In the genomic region with DNA sequence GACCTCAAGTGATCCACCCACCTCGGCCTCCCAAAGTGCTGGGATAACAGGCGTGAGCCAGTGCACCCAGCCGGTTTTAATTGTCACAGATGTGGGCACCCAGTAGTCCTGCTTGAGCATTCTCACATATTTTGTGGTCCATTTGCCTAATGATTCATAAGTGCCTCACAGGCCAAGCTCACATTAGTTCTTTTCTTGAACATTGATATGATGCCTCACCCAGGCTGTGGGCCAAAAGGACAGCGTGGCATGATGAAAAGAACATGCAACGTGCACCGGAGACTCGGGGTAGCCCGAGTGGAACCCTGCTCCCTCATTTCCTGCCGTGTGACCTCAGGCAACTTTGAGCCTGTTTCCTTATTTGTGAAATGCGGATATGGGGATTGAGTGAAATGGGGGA, we compare ENCODE assay signal across 15 cellular contexts.
DNase-seq lines count a peak whose midpoint lies in the region; ATAC-seq and TF ChIP-seq lines count a peak whose summit lies in the region.
"Had no signal": no experiment of that assay in that cellular context is flagged by ENCODE, and none has a peak within 500 bp of the region (broad histone marks: within the 10 kb centered on the region; RNA-seq: fewer than 3 reads in every experiment).

No MANE protein-coding gene starts in this region.

- no TSS peak for BruUV-seq in IMR-90 (replicated peaks; lab: Mats Ljungman, UMichigan)

- in situ Hi-C loops in IMR-90 (cut with MboI; ENCODE audit: low sequenced_read_pairs), result no loop called here

- peak overlapping the region; percentile 19; the same call in 1 of the 2 replicates for H4K91ac ChIP-seq in IMR-90 (ENCODE audit: insufficient read depth, low read depth, low read length)

- H3K9ac ChIP-seq in IMR-90 (ENCODE audit: low read depth, low read length), result no peak overlapping the region

- intact Hi-C loops in IMR-90 (cut with micrococcal nuclease), result no loop called here

- H2BK15ac ChIP-seq in IMR-90 (ENCODE audit: low read depth, low read length), result no peak overlapping the region; the same call in 2 of the 3 replicates

- H2BK5ac ChIP-seq in IMR-90 (ENCODE audit: low read depth, low read length, poor library complexity, severe bottlenecking), result peak overlapping the region; percentile 35

- WGBS in IMR-90 (ENCODE audit: extremely low coverage in 2 of 2, insufficient read length in 1 of 2), 2 experiments, result 33% methylated on average over 5 of the region's 10 CpGs; no CpG with 5 or more reads in 1 of the 2 experiments

- peak overlapping the region; percentile 31; the same call in 1 of the 2 replicates for H2BK20ac ChIP-seq in IMR-90 (ENCODE audit: low read depth, low read length)

- H3K4me1 ChIP-seq in IMR-90 (ENCODE audit: control insufficient read depth, insufficient read depth, low read length), result peaks cover 20% of the 10 kb centered on the region

- H3K27me3 ChIP-seq in IMR-90 (ENCODE audit: control insufficient read depth, insufficient read depth, low read length), result no peaks in the 10 kb centered on the region
- H3K27me3 ChIP-seq: hepatocyte had no signal

- no peaks in the 10 kb centered on the region for H3K36me3 ChIP-seq in IMR-90 (ENCODE audit: control insufficient read depth, insufficient read depth, low read length)

- no peak for TF ChIP-seq POLR2A in IMR-90 (IDR thresholded peaks at IDR 0.05; ENCODE audit: low read depth, low read length)

- 0 out of 4 replicates have a peak, but pooled peaks cover 0 to 4% of the 10 kb centered on the region in 2 experiments for H3K79me1 ChIP-seq in IMR-90 (ENCODE audit: low read depth in 1 of 2, low read length in 2 of 2)

- peak overlapping the region; percentile 26; the same call in 1 of the 2 replicates for H2AK5ac ChIP-seq in IMR-90 (ENCODE audit: low read depth, low read length)

- H3K18ac ChIP-seq in IMR-90 (ENCODE audit: low read depth, low read length), result no peak overlapping the region; the same call in 1 of the 2 replicates

- ATAC-seq in IMR-90 (ENCODE audit: low read depth) (peak; percentile 10; the same call in 1 of the 2 replicates), GM21723 (IDR thresholded peaks at IDR 0.05; ENCODE audit: unreplicated experiment) (no peak), HG02981 (IDR thresholded peaks at IDR 0.05; ENCODE audit: unreplicated experiment) (no peak)
- ATAC-seq: stimulated activated memory B cell treated with anti-CD40 and anti-IgM and Interleukin-4, amounts not matched to agents 10 μg/mL and 1 μg/mL and 100 μg/mL, for 72 hours had no signal

- no peak overlapping the region for H3K4me2 ChIP-seq in IMR-90 (ENCODE audit: low read depth, low read length)
- H3K4me2 ChIP-seq: hepatocyte had no signal

- H2AK9ac ChIP-seq in IMR-90 (replicated peaks; ENCODE audit: low read depth, low read length, poor library complexity), result no peak overlapping the region

- no peak for TF ChIP-seq CTCF in AG09319 (IDR thresholded peaks at IDR 0.05; ENCODE audit: low read depth, low read length)
- TF ChIP-seq CTCF in IMR-90 (conservative IDR thresholded peaks at IDR 0.05; ENCODE audit: low read depth, low read length), result no peak
- no peak for TF ChIP-seq CTCF in cardiac fibroblast (IDR thresholded peaks at IDR 0.05; ENCODE audit: low read depth, low read length)

- no peaks in the 10 kb centered on the region for H3K9me3 ChIP-seq in IMR-90 (ENCODE audit: control insufficient read depth, insufficient read depth, low read length)

- 0 out of 2 replicates have a peak overlapping the region, but pooled peaks have one; percentile 49 for H3K4ac ChIP-seq in IMR-90 (ENCODE audit: low read depth, low read length)

- H4K5ac ChIP-seq in IMR-90 (ENCODE audit: low read depth, low read length), result no peak overlapping the region; the same call in 1 of the 2 replicates

- 0 out of 2 replicates have a peak overlapping the region, but pooled peaks have one; percentile 5 for H3K14ac ChIP-seq in IMR-90 (replicated peaks; ENCODE audit: low read depth, low read length)

- no peak for TF ChIP-seq RAD21 in IMR-90 (IDR thresholded peaks at IDR 0.05; ENCODE audit: low read length)

- H2AFZ ChIP-seq in IMR-90 (replicated peaks; ENCODE audit: low read length, poor library complexity), result peak overlapping the region; percentile 51
- H2AFZ ChIP-seq: hepatocyte had no signal

- H4K20me1 ChIP-seq in IMR-90 (ENCODE audit: insufficient read depth, low read length), result 0 out of 2 replicates have a peak, but pooled peaks cover 3% of the 10 kb centered on the region

- H3K9me1 ChIP-seq in IMR-90 (ENCODE audit: insufficient read depth, low read length), result peaks cover 14% of the 10 kb centered on the region; the same call in 1 of the 2 replicates

- peak overlapping the region; percentile 26 for H2BK120ac ChIP-seq in IMR-90 (ENCODE audit: low read depth, low read length)

- H3K4me3 ChIP-seq in IMR-90 (ENCODE audit: insufficient read depth, low read depth, low read length) (no peak overlapping the region), cardiac fibroblast (replicated peaks in 1 of 2; ENCODE audit: low read depth in 2 of 2, low read length in 2 of 2) (no peak overlapping the region)
- H3K4me3 ChIP-seq: coronary artery, hepatocyte, lung had no signal

- no peak overlapping the region for H3K27ac ChIP-seq in IMR-90 (ENCODE audit: insufficient read depth, low read length)
- H3K27ac ChIP-seq: coronary artery, hepatocyte had no signal

- no peak overlapping the region for H3K23ac ChIP-seq in IMR-90 (ENCODE audit: low read depth, low read length)

- POLR2A ChIA-PET in IMR-90 (lab: Charles Lee; ENCODE audit: unreplicated experiment), result no interaction called here

- no peak overlapping the region for H4K8ac ChIP-seq in IMR-90 (ENCODE audit: low read depth in 2 of 2, low read length in 2 of 2)

- dilution Hi-C loops in IMR-90 (cut with HindIII; ENCODE audit: low sequenced_read_pairs, unreplicated experiment), result no loop called here

- H3K56ac ChIP-seq in IMR-90 (ENCODE audit: extremely low read depth, insufficient read depth, low read length), result no peak overlapping the region

- DNase-seq in AG09319 (ENCODE audit: extremely low read depth, low read depth), result peak; percentile 90
- peak; percentile 88 for DNase-seq in IMR-90
- peak; percentile 62 to 89 for DNase-seq in cardiac fibroblast (ENCODE audit: low read depth in 2 of 2)
- peak; percentile 38 for DNase-seq in kidney glomerular epithelial cell (lab: John Stamatoyannopoulos, UW)
- DNase-seq in activated CD4-positive, alpha-beta T cell treated with anti-CD3 and anti-CD28 coated beads, Interleukin-2, amount 50 U/mL, for 48 hours, result no peak
- DNase-seq in DMS153 treated with DMSO at 0.1 percent for 48 hours (lab: John Stamatoyannopoulos, UW; ENCODE audit: unreplicated experiment), result no peak
- DNase-seq: activated CD4-positive, alpha-beta memory T cell treated with anti-CD3 and anti-CD28 coated beads for 36 hours; C1 segment of cervical spinal cord; occipital lobe had no signal

- CTCF ChIA-PET in IMR-90 (lab: Yijun Ruan, JAX), result interaction anchor here (0.5 kb wide), 1 partner anchor 39 kb away, joined by 3 read pairs; no protein-coding TSS in a partner anchor

TF ChIP-seq in IMR-90, 13 proteins besides CTCF, POLR2A, EP300 and RAD21:
- TF ChIP-seq CHD1 (IDR thresholded peaks at IDR 0.05; ENCODE audit: low read depth, low read length), result no peak
- 0 out of 2 replicates have a peak, but pooled peaks have one; percentile 17 for TF ChIP-seq BHLHE40 (IDR thresholded peaks at IDR 0.05; ENCODE audit: low read depth, low read length)
- peak; percentile 48; the same call in 1 of the 2 replicates for TF ChIP-seq FOS (IDR thresholded peaks at IDR 0.05; ENCODE audit: low read depth, low read length)
- TF ChIP-seq MXI1 (IDR thresholded peaks at IDR 0.05; ENCODE audit: borderline replicate concordance, low read depth, low read length), result no peak
- peak; percentile 69 for TF ChIP-seq CEBPB (IDR thresholded peaks at IDR 0.05; ENCODE audit: low read depth, low read length)
- TF ChIP-seq SMC3 (IDR thresholded peaks at IDR 0.05; ENCODE audit: low read depth, low read length), result no peak
TF ChIP-seq in IMR-90: peak in this region for 3.

Comparison
In these comparisons a context has a peak if more than half of its experiments do, and no peak if none do; other contexts are left out.
1. DNase-seq: peak in AG09319 (single experiment), IMR-90 (single experiment), cardiac fibroblast (2 of 2) and kidney glomerular epithelial cell (single experiment); none in activated CD4-positive, alpha-beta T cell treated with anti-CD3 and anti-CD28 coated beads, Interleukin-2, amount 50 U/mL, for 48 hours (0 of 2) and DMS153 treated with DMSO at 0.1 percent for 48 hours (single experiment).